Comparison of ENCODE assay signal across 23 cellular contexts in genomic region chr1:107640207-107640606, GRCh38.
"Had no signal": no experiment of that assay in that cellular context is flagged by ENCODE, and none has a peak within 500 bp of the region (broad histone marks: within the 10 kb centered on the region; RNA-seq: fewer than 3 reads in every experiment).

No MANE protein-coding gene starts in this region.

- H3K9me3 Mint-ChIP-seq: activated CD4-positive, alpha-beta T cell treated with anti-CD3 and anti-CD28 coated beads, Interleukin-2, amount 10 ng/mL, durations not matched to agents 7 days and 5 days; activated naive CD4-positive, alpha-beta T cell treated with anti-CD3 and anti-CD28 coated beads for 36 hours; activated naive CD8-positive, alpha-beta T cell treated with anti-CD3 and anti-CD28 coated beads, Interleukin-2, amount 50 U/mL, for 24 hours; brain; endodermal cell; mesothelial cell of epicardium; nephron had no signal

- H3K27me3 ChIP-seq: foreskin keratinocyte, vagina had no signal

- FAIRE-seq: colon had no signal

- H3K27ac Mint-ChIP-seq: activated CD4-positive, alpha-beta T cell treated with anti-CD3 and anti-CD28 coated beads, Interleukin-2, amount 10 ng/mL, durations not matched to agents 7 days and 5 days; activated CD8-positive, alpha-beta T cell treated with anti-CD3 and anti-CD28 coated beads, Interleukin-2, amount 10 ng/mL, durations not matched to agents 7 days and 5 days; activated naive CD4-positive, alpha-beta T cell treated with anti-CD3 and anti-CD28 coated beads for 36 hours; activated naive CD8-positive, alpha-beta T cell treated with anti-CD3 and anti-CD28 coated beads, Interleukin-2, amount 50 U/mL, for 24 hours; brain; endodermal cell; mesothelial cell of epicardium; stimulated activated naive CD8-positive, alpha-beta T cell treated with anti-CD3 and anti-CD28 coated beads, Interleukin-15, Interleukin-2, amounts not matched to agents 100 ng/mL and 50 ng/mL, for 24 hours had no signal

- H3K4me1 Mint-ChIP-seq: activated CD4-positive, alpha-beta T cell treated with anti-CD3 and anti-CD28 coated beads, Interleukin-2, amount 10 ng/mL, durations not matched to agents 7 days and 5 days; activated naive CD8-positive, alpha-beta T cell treated with anti-CD3 and anti-CD28 coated beads, Interleukin-2, amount 50 U/mL, for 24 hours had no signal

- H3K27me3 Mint-ChIP-seq: activated CD4-positive, alpha-beta T cell treated with anti-CD3 and anti-CD28 coated beads, Interleukin-2, amount 10 ng/mL, durations not matched to agents 7 days and 5 days; activated naive CD8-positive, alpha-beta T cell treated with anti-CD3 and anti-CD28 coated beads, Interleukin-2, amount 50 U/mL, for 24 hours; brain; stimulated activated naive CD8-positive, alpha-beta T cell treated with anti-CD3 and anti-CD28 coated beads, Interleukin-15, Interleukin-2, amounts not matched to agents 100 ng/mL and 50 ng/mL, for 24 hours had no signal

- DNase-seq: activated CD4-positive, alpha-beta T cell treated with anti-CD3 and anti-CD28 coated beads, Interleukin-2, amount 10 ng/mL, durations not matched to agents 7 days and 5 days; activated CD4-positive, CD25-positive, alpha-beta regulatory T cell; activated CD8-positive, alpha-beta memory T cell treated with anti-CD3 and anti-CD28 coated beads, Interleukin-2, amount 50 U/mL, for 4 hours; activated CD8-positive, alpha-beta T cell treated with anti-CD3 and anti-CD28 coated beads, Interleukin-2, amount 10 ng/mL, durations not matched to agents 7 days and 5 days; activated naive CD4-positive, alpha-beta T cell treated with anti-CD3 and anti-CD28 coated beads for 36 hours; activated naive CD8-positive, alpha-beta T cell treated with anti-CD3 and anti-CD28 coated beads, Interleukin-2, amount 50 U/mL, for 24 hours; activated T-cell treated with anti-CD3 and anti-CD28 coated beads, Interleukin-2, amount 50 U/mL, for 4 hours; anterior cingulate cortex; caudate nucleus; endodermal cell; foreskin keratinocyte; hypothalamus; occipital lobe; retina; stimulated activated CD4-positive, alpha-beta T cell treated with anti-CD3 and anti-CD28 coated beads, Interleukin-2, amount 100 ng/mL, for 24 hours had no signal

- ATAC-seq: activated CD8-positive, alpha-beta T cell treated with anti-CD3 and anti-CD28 coated beads, Interleukin-2, amount 10 ng/mL, durations not matched to agents 7 days and 5 days; activated naive CD8-positive, alpha-beta T cell treated with anti-CD3 and anti-CD28 coated beads, Interleukin-2, amount 50 U/mL, for 24 hours; activated T-cell treated with anti-CD3 and anti-CD28 coated beads, Interleukin-2, amount 50 U/mL, for 4 hours; foreskin keratinocyte; left lobe of liver had no signal

- H3K36me3 Mint-ChIP-seq: brain, mesothelial cell of epicardium had no signal

- H3K9me3 ChIP-seq: vagina had no signal

- H3K27ac ChIP-seq: epithelial cell of prostate, foreskin keratinocyte, vagina had no signal

- H3K36me3 ChIP-seq: vagina had no signal

- H3K4me3 Mint-ChIP-seq: activated CD4-positive, alpha-beta T cell treated with anti-CD3 and anti-CD28 coated beads, Interleukin-2, amount 10 ng/mL, durations not matched to agents 7 days and 5 days; activated CD8-positive, alpha-beta T cell treated with anti-CD3 and anti-CD28 coated beads, Interleukin-2, amount 10 ng/mL, durations not matched to agents 7 days and 5 days; activated naive CD4-positive, alpha-beta T cell treated with anti-CD3 and anti-CD28 coated beads for 36 hours; activated naive CD8-positive, alpha-beta T cell treated with anti-CD3 and anti-CD28 coated beads, Interleukin-2, amount 50 U/mL, for 24 hours; activated T-cell treated with anti-CD3 and anti-CD28 coated beads, Interleukin-2, amount 50 U/mL, for 4 hours; brain; endodermal cell; mesothelial cell of epicardium; nephron; stimulated activated naive CD8-positive, alpha-beta T cell treated with anti-CD3 and anti-CD28 coated beads, Interleukin-15, Interleukin-2, amounts not matched to agents 100 ng/mL and 50 ng/mL, for 24 hours had no signal

- H3K4me3 ChIP-seq: vagina had no signal
